18 cellular contexts compared by ENCODE assay signal in genomic region chr2:230657906-230658305, GRCh38. TPM values are rescaled to one million over a fixed set of nuclear protein-coding genes. Genes with fewer than 3 reads are reported as not detected.
A peak's percentile ranks its signal among the peaks of the same experiment; 100 is the strongest.
DNase-seq lines count a peak whose midpoint lies in the region; ATAC-seq, FAIRE-seq and TF ChIP-seq lines count a peak whose summit lies in the region.
"Had no signal": no experiment of that assay in that cellular context is flagged by ENCODE, and none has a peak within 500 bp of the region (broad histone marks: within the 10 kb centered on the region; RNA-seq: fewer than 3 reads in every experiment).

No MANE protein-coding gene starts in this region.

- peak overlapping the region; percentile 99 for H3K27ac Mint-ChIP-seq in activated CD8-positive, alpha-beta memory T cell treated with anti-CD3 and anti-CD28 coated beads, Interleukin-2, amount 10 ng/mL, durations not matched to agents 7 days and 5 days
- peak overlapping the region; percentile 99 for H3K27ac Mint-ChIP-seq in activated T-helper 1 cell treated with anti-CD3 and anti-CD28 coated beads, Interleukin-12 subunit alpha, Interleukin-12 subunit beta, Interleukin-2, Interleukin-4 antibody, amounts not matched to agents 30 ng/mL and 10 ng/mL and 1 ng/mL, durations not matched to agents 14 hours and 24 hours and 36 hours
- peak overlapping the region in 7 of 10 donors; percentile 37 to 87 (median 57) for H3K27ac Mint-ChIP-seq in naive thymus-derived CD8-positive, alpha-beta T cell

- H3K4me3 ChIP-seq in left ventricle myocardium inferior: no peak overlapping the region
- H3K4me3 ChIP-seq: A549, right atrium auricular region had no signal

- peaks cover 21% of the 10 kb centered on the region for H3K36me3 Mint-ChIP-seq in activated CD8-positive, alpha-beta memory T cell treated with anti-CD3 and anti-CD28 coated beads, Interleukin-2, amount 10 ng/mL, durations not matched to agents 7 days and 5 days
- H3K36me3 Mint-ChIP-seq in activated T-helper 1 cell treated with anti-CD3 and anti-CD28 coated beads, Interleukin-12 subunit alpha, Interleukin-12 subunit beta, Interleukin-2, Interleukin-4 antibody, amounts not matched to agents 30 ng/mL and 10 ng/mL and 1 ng/mL, durations not matched to agents 14 hours and 24 hours and 36 hours (ENCODE audit: low read depth): peaks cover 11% of the 10 kb centered on the region
- no peaks in the 10 kb centered on the region for H3K36me3 Mint-ChIP-seq in naive thymus-derived CD8-positive, alpha-beta T cell

- no peaks in the 10 kb centered on the region for H3K36me3 ChIP-seq in left ventricle myocardium inferior
- H3K36me3 ChIP-seq: right atrium auricular region had no signal

- CTCF ChIA-PET in activated CD8-positive, alpha-beta memory T cell treated with anti-CD3 and anti-CD28 coated beads, Interleukin-2, amount 10 ng/mL, durations not matched to agents 7 days and 5 days (lab: Charles Lee): interaction anchor here (1.0 to 8.2 kb wide), 7 partner anchors 9 to 167 kb away, joined by 3 to 60 read pairs (median 5); no protein-coding TSS in a partner anchor

- POLR2A ChIA-PET in naive thymus-derived CD8-positive, alpha-beta T cell (lab: Charles Lee): interaction anchor here (0.6 to 1.7 kb wide), 5 partner anchors 11 to 56 kb away, joined by 3 to 11 read pairs (median 3); no protein-coding TSS in a partner anchor

- no peak for DNase-seq in activated CD8-positive, alpha-beta memory T cell treated with anti-CD3 and anti-CD28 coated beads, Interleukin-2, amount 10 ng/mL, durations not matched to agents 7 days and 5 days
- no peak for DNase-seq in activated CD8-positive, alpha-beta memory T cell treated with anti-CD3 and anti-CD28 coated beads, Interleukin-2, amount 50 U/mL, for 4 hours
- no peak for DNase-seq in GM18507 (ENCODE audit: extremely low spot score, insufficient read length, low read depth)
- DNase-seq in activated T-helper 1 cell treated with anti-CD3 and anti-CD28 coated beads, Interleukin-12 subunit alpha, Interleukin-12 subunit beta, Interleukin-2, Interleukin-4 antibody, amounts not matched to agents 30 ng/mL and 10 ng/mL and 1 ng/mL, durations not matched to agents 14 hours and 24 hours and 36 hours (ENCODE audit: low spot score): no peak
- no peak for DNase-seq in naive thymus-derived CD8-positive, alpha-beta T cell
- no peak for DNase-seq in left ventricle myocardium inferior
- no peak for DNase-seq in RKO (ENCODE audit: low spot score)
- DNase-seq: anterior cingulate cortex, DMS79 treated with DMSO at 0.1 percent for 48 hours, hippocampal formation, MM.1S, NCI-H1694, SK-N-SH had no signal

- no peaks in the 10 kb centered on the region for H3K27me3 ChIP-seq in left ventricle myocardium inferior (ENCODE audit: low read depth)
- H3K27me3 ChIP-seq: right atrium auricular region had no signal

- peak; percentile 15 for FAIRE-seq in GM18507 (lab: Jason Lieb, UNC)
- FAIRE-seq: A549, keratinocyte, urothelium cell line had no signal

- H3K27me3 Mint-ChIP-seq in activated CD8-positive, alpha-beta memory T cell treated with anti-CD3 and anti-CD28 coated beads, Interleukin-2, amount 10 ng/mL, durations not matched to agents 7 days and 5 days: no peaks in the 10 kb centered on the region
- no peaks in the 10 kb centered on the region for H3K27me3 Mint-ChIP-seq in activated T-helper 1 cell treated with anti-CD3 and anti-CD28 coated beads, Interleukin-12 subunit alpha, Interleukin-12 subunit beta, Interleukin-2, Interleukin-4 antibody, amounts not matched to agents 30 ng/mL and 10 ng/mL and 1 ng/mL, durations not matched to agents 14 hours and 24 hours and 36 hours (ENCODE audit: insufficient read depth)
- no peaks in the 10 kb centered on the region for H3K27me3 Mint-ChIP-seq in naive thymus-derived CD8-positive, alpha-beta T cell

- no peaks in the 10 kb centered on the region for H3K9me3 ChIP-seq in left ventricle myocardium inferior (replicated peaks)
- H3K9me3 ChIP-seq: A549, right atrium auricular region, SK-N-SH had no signal

- H3K4me1 Mint-ChIP-seq in activated CD8-positive, alpha-beta memory T cell treated with anti-CD3 and anti-CD28 coated beads, Interleukin-2, amount 10 ng/mL, durations not matched to agents 7 days and 5 days: peaks cover 91% of the 10 kb centered on the region
- peaks cover 84% of the 10 kb centered on the region for H3K4me1 Mint-ChIP-seq in activated T-helper 1 cell treated with anti-CD3 and anti-CD28 coated beads, Interleukin-12 subunit alpha, Interleukin-12 subunit beta, Interleukin-2, Interleukin-4 antibody, amounts not matched to agents 30 ng/mL and 10 ng/mL and 1 ng/mL, durations not matched to agents 14 hours and 24 hours and 36 hours (ENCODE audit: low read depth)
- H3K4me1 Mint-ChIP-seq in naive thymus-derived CD8-positive, alpha-beta T cell: peaks cover 41 to 84% (median 81%) of the 10 kb centered on the region in 4 donors

- intact Hi-C loops in activated T-helper 1 cell treated with anti-CD3 and anti-CD28 coated beads, Interleukin-12 subunit alpha, Interleukin-12 subunit beta, Interleukin-2, Interleukin-4 antibody, amounts not matched to agents 30 ng/mL and 10 ng/mL and 1 ng/mL, durations not matched to agents 14 hours and 24 hours and 36 hours (cut with micrococcal nuclease): loop anchor here (2.0 to 5.0 kb wide), 5 partner anchors 241 to 835 kb away; partner anchors contain the start of gene SP100
- intact Hi-C loops in left ventricle myocardium inferior (cut with micrococcal nuclease): no loop called here

- H3K27ac ChIP-seq in left ventricle myocardium inferior (replicated peaks): no peak overlapping the region
- H3K27ac ChIP-seq: A549, right atrium auricular region had no signal

- peak overlapping the region; percentile 85 for H3K4me3 Mint-ChIP-seq in activated CD8-positive, alpha-beta memory T cell treated with anti-CD3 and anti-CD28 coated beads, Interleukin-2, amount 10 ng/mL, durations not matched to agents 7 days and 5 days
- H3K4me3 Mint-ChIP-seq in activated T-helper 1 cell treated with anti-CD3 and anti-CD28 coated beads, Interleukin-12 subunit alpha, Interleukin-12 subunit beta, Interleukin-2, Interleukin-4 antibody, amounts not matched to agents 30 ng/mL and 10 ng/mL and 1 ng/mL, durations not matched to agents 14 hours and 24 hours and 36 hours: peak overlapping the region; percentile 84
- H3K4me3 Mint-ChIP-seq in naive thymus-derived CD8-positive, alpha-beta T cell: peak overlapping the region in 3 of 10 donors; percentile 11 to 75 (median 14)

- H3K9me3 Mint-ChIP-seq in activated CD8-positive, alpha-beta memory T cell treated with anti-CD3 and anti-CD28 coated beads, Interleukin-2, amount 10 ng/mL, durations not matched to agents 7 days and 5 days (ENCODE audit: low read depth): no peaks in the 10 kb centered on the region
- no peaks in the 10 kb centered on the region for H3K9me3 Mint-ChIP-seq in activated T-helper 1 cell treated with anti-CD3 and anti-CD28 coated beads, Interleukin-12 subunit alpha, Interleukin-12 subunit beta, Interleukin-2, Interleukin-4 antibody, amounts not matched to agents 30 ng/mL and 10 ng/mL and 1 ng/mL, durations not matched to agents 14 hours and 24 hours and 36 hours
- peaks cover 0 to 1% (median 0%) of the 10 kb centered on the region in 9 donors for H3K9me3 Mint-ChIP-seq in naive thymus-derived CD8-positive, alpha-beta T cell

- no peak for TF ChIP-seq CTCF in left ventricle myocardium inferior (IDR thresholded peaks at IDR 0.05; ENCODE audit: borderline replicate concordance)

- ATAC-seq in activated CD8-positive, alpha-beta memory T cell treated with anti-CD3 and anti-CD28 coated beads, Interleukin-2, amount 10 ng/mL, durations not matched to agents 7 days and 5 days: no peak
- no peak for ATAC-seq in naive thymus-derived CD8-positive, alpha-beta T cell
- ATAC-seq in GM21367 (IDR thresholded peaks at IDR 0.05; ENCODE audit: unreplicated experiment): no peak

- H3K4me1 ChIP-seq in left ventricle myocardium inferior: peaks cover 6% of the 10 kb centered on the region
- H3K4me1 ChIP-seq: A549 had no signal

RNA-seq across cellular contexts. Expression of gene CAB39, which starts 54.7 kb away (rescaled TPM):
- 100 to 1,000 TPM; 148 to 174 TPM for total RNA-seq in activated CD8-positive, alpha-beta memory T cell treated with anti-CD3 and anti-CD28 coated beads, Interleukin-2, amount 10 ng/mL, durations not matched to agents 7 days and 5 days
- total RNA-seq in activated T-helper 1 cell treated with anti-CD3 and anti-CD28 coated beads, Interleukin-12 subunit alpha, Interleukin-12 subunit beta, Interleukin-2, Interleukin-4 antibody, amounts not matched to agents 30 ng/mL and 10 ng/mL and 1 ng/mL, durations not matched to agents 14 hours and 24 hours and 36 hours: 168 and 170 TPM in 2 replicates
- total RNA-seq in naive thymus-derived CD8-positive, alpha-beta T cell: 100 to 1,000 TPM in 1 of 2 experiments, 10 to 100 TPM in 1; 95.5 to 107 TPM
- polyA plus RNA-seq in naive thymus-derived CD8-positive, alpha-beta T cell: 10 to 100 TPM; 62.5 to 81.5 (median 67.1) TPM
- 92.2 TPM for total RNA-seq in left ventricle myocardium inferior
